Comparison of ENCODE assay signal across 5 cellular contexts in genomic region chr2:105560157-105560556, GRCh38.
"Had no signal": no experiment of that assay in that cellular context is flagged by ENCODE, and none has a peak within 500 bp of the region (broad histone marks: within the 10 kb centered on the region; RNA-seq: fewer than 3 reads in every experiment).

No MANE protein-coding gene starts in this region.

- H3K27ac ChIP-seq: HL-60 had no signal

- DNase-seq: IMR-90, KBM-7 had no signal

- FAIRE-seq: HepG2, HTR-8/SVneo had no signal

- ATAC-seq: HepG2 had no signal
